In the genomic region with DNA sequence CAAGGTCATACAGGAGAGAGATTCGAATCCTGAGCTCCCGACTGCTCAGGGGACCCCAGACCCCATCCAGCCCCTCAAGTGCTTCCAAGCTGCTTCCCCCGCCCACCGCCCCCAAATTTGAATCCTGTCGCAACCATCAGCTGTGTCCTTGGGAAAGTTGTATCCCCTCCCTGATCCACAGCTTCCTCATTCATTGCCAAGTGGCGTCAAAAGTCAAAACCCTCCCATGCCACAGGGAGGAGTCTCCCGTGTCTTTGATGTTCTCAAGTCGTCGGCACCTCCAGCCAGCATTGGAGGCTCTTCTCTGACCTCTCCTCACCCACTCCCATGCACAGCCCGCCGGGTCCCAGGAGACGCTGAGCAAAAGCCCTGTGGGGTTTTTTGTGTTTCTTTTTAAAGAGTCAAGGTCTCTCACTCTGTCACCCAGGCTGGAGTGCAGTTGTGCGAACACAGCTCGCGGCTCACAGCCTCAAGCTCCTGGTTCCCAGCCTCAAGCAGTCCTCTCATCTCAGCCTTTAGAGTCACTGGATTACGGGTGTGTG, we compare ENCODE assay signal across 11 cellular contexts. TPM values are rescaled to one million over a fixed set of nuclear protein-coding genes. Genes with fewer than 3 reads are reported as not detected.
DNase-seq lines count a peak whose midpoint lies in the region; TF ChIP-seq lines count a peak whose summit lies in the region.
"Had no signal": no experiment of that assay in that cellular context is flagged by ENCODE, and none has a peak within 500 bp of the region (broad histone marks: within the 10 kb centered on the region; RNA-seq: fewer than 3 reads in every experiment).

No MANE protein-coding gene starts in this region.

- no peak for TF ChIP-seq POLR2A in testis (IDR thresholded peaks at IDR 0.05)

- H3K9ac ChIP-seq in liver (ENCODE audit: low read depth in 1 of 2, low read length in 2 of 2), result peak overlapping the region in 1 of 2 donors; percentile 7

- TF ChIP-seq CTCF in RWPE1 (conservative IDR thresholded peaks at IDR 0.05; ENCODE audit: low read depth), result no peak
- no peak for TF ChIP-seq CTCF in liver (IDR thresholded peaks at IDR 0.05; ENCODE audit: low read depth, low read length, missing input control)
- no peak for TF ChIP-seq CTCF in testis (IDR thresholded peaks at IDR 0.05)

- H3K9me3 ChIP-seq in liver (ENCODE audit: control insufficient read depth in 4 of 4, low read length in 3 of 4), result no peaks in the 10 kb centered on the region
- no peaks in the 10 kb centered on the region for H3K9me3 ChIP-seq in testis
- H3K9me3 ChIP-seq: vagina had no signal

- WGBS in liver, result 70% methylated on average over 16 of the region's 16 CpGs
- 36 to 38% methylated on average over 15 to 16 of the region's 16 CpGs for WGBS in testis, 2 donors

- no peak overlapping the region for H3K4me3 Mint-ChIP-seq in T-helper 2 cell treated with Interferon-gamma antibody and Interleukin-4, amounts not matched to agents 5 μg/mL and 100 μg/mL, for 36 hours

- H3K4me3 ChIP-seq in liver (ENCODE audit: low read depth in 1 of 3, low read length in 3 of 3), result no peak overlapping the region
- H3K4me3 ChIP-seq in testis, result no peak overlapping the region
- H3K4me3 ChIP-seq: vagina had no signal

- TF ChIP-seq RAD21 in liver (IDR thresholded peaks at IDR 0.05), result no peak

- H3K9me3 Mint-ChIP-seq in T-helper 2 cell treated with Interferon-gamma antibody and Interleukin-4, amounts not matched to agents 5 μg/mL and 100 μg/mL, for 36 hours, result no peaks in the 10 kb centered on the region

- H3K4me1 ChIP-seq in liver (ENCODE audit: control insufficient read depth in 4 of 4, insufficient read depth in 4 of 4, low read length in 3 of 4), result peaks cover 4 to 13% (median 8%) of the 10 kb centered on the region in 4 donors
- H3K4me1 ChIP-seq in testis, result peaks cover 9% of the 10 kb centered on the region

- no peak for DNase-seq in T-helper 2 cell treated with Interferon-gamma antibody and Interleukin-4, amounts not matched to agents 5 μg/mL and 100 μg/mL, for 36 hours (ENCODE audit: low spot score)
- DNase-seq in T-helper 2 cell (no peak), RWPE1 (ENCODE audit: low spot score) (no peak), testis (peak; percentile 59), NCI-H1436 treated with DMSO at 0.1 percent for 48 hours (lab: John Stamatoyannopoulos, UW) (no peak), LoVo (ENCODE audit: low spot score) (no peak)
- DNase-seq in stimulated activated CD4-positive, alpha-beta T cell treated with anti-CD3 and anti-CD28 coated beads, Interleukin-15, amount 100 ng/mL, for 24 hours, result no peak
- DNase-seq: activated CD8-positive, alpha-beta memory T cell treated with anti-CD3 and anti-CD28 coated beads for 24 hours had no signal

- H3K27ac ChIP-seq in RWPE1 (peak overlapping the region; percentile 88), liver (ENCODE audit: low read depth in 1 of 2, low read length in 2 of 2) (peak overlapping the region; percentile 23 to 44), testis (peak overlapping the region in 1 of 2 donors; percentile 58)
- H3K27ac ChIP-seq: vagina had no signal

- no peaks in the 10 kb centered on the region for H3K27me3 ChIP-seq in liver (ENCODE audit: control insufficient read depth in 4 of 4, insufficient read depth in 4 of 4, low read length in 3 of 4)
- H3K27me3 ChIP-seq in testis, result no peaks in the 10 kb centered on the region
- H3K27me3 ChIP-seq: vagina had no signal

- peak overlapping the region; percentile 4 for H3K27ac Mint-ChIP-seq in T-helper 2 cell treated with Interferon-gamma antibody and Interleukin-4, amounts not matched to agents 5 μg/mL and 100 μg/mL, for 36 hours

- peaks cover 12% of the 10 kb centered on the region for H3K36me3 Mint-ChIP-seq in T-helper 2 cell treated with Interferon-gamma antibody and Interleukin-4, amounts not matched to agents 5 μg/mL and 100 μg/mL, for 36 hours (ENCODE audit: low read depth)

- no peaks in the 10 kb centered on the region for H3K27me3 Mint-ChIP-seq in T-helper 2 cell treated with Interferon-gamma antibody and Interleukin-4, amounts not matched to agents 5 μg/mL and 100 μg/mL, for 36 hours (ENCODE audit: low read depth)

- CTCF ChIA-PET in RWPE1 (lab: Yijun Ruan, JAX), result interaction anchor here (0.6 to 1.3 kb wide), 3 partner anchors 9 to 233 kb away, joined by 3 to 6 read pairs (median 4); no protein-coding TSS in a partner anchor

- POLR2A ChIA-PET in RWPE1 (lab: Yijun Ruan, JAX; ENCODE audit: low non-redundant PET), result interaction anchor here (0.6 kb wide), 1 partner anchor 10 kb away, joined by 7 read pairs; no protein-coding TSS in a partner anchor

- intact Hi-C loops in testis (cut with DNase I; ENCODE audit: low total_unique reads), result no loop called here

- H3K36me3 ChIP-seq in liver (ENCODE audit: control insufficient read depth in 4 of 4, insufficient read depth in 3 of 4, low read depth in 1 of 4, low read length in 3 of 4), result peaks cover 7 to 27% (median 9%) of the 10 kb centered on the region in 4 donors
- no peaks in the 10 kb centered on the region for H3K36me3 ChIP-seq in testis (ENCODE audit: low read depth, missing control alignments)

- peaks cover 15% of the 10 kb centered on the region for H3K4me1 Mint-ChIP-seq in T-helper 2 cell treated with Interferon-gamma antibody and Interleukin-4, amounts not matched to agents 5 μg/mL and 100 μg/mL, for 36 hours (ENCODE audit: low read depth)

TF ChIP-seq in liver, 16 proteins besides CTCF, POLR2A, EP300 and RAD21:
- TF ChIP-seq, protein P1, sequence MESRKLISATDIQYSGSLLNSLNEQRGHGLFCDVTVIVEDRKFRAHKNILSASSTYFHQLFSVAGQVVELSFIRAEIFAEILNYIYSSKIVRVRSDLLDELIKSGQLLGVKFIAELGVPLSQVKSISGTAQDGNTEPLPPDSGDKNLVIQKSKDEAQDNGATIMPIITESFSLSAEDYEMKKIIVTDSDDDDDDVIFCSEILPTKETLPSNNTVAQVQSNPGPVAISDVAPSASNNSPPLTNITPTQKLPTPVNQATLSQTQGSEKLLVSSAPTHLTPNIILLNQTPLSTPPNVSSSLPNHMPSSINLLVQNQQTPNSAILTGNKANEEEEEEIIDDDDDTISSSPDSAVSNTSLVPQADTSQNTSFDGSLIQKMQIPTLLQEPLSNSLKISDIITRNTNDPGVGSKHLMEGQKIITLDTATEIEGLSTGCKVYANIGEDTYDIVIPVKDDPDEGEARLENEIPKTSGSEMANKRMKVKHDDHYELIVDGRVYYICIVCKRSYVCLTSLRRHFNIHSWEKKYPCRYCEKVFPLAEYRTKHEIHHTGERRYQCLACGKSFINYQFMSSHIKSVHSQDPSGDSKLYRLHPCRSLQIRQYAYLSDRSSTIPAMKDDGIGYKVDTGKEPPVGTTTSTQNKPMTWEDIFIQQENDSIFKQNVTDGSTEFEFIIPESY (IDR thresholded peaks at IDR 0.05), result no peak
- no peak for TF ChIP-seq YY1 (IDR thresholded peaks at IDR 0.05)
- no peak for TF ChIP-seq HNF4A (conservative IDR thresholded peaks at IDR 0.05)
- TF ChIP-seq GABPA (IDR thresholded peaks at IDR 0.05 in 1 of 2, conservative IDR thresholded peaks at IDR 0.05 in 1 of 2), result no peak
- TF ChIP-seq TAF1 (conservative IDR thresholded peaks at IDR 0.05), result no peak
- no peak for TF ChIP-seq JUND (IDR thresholded peaks at IDR 0.05)
- no peak for TF ChIP-seq SP1 (IDR thresholded peaks at IDR 0.05)
- TF ChIP-seq, protein P2, sequence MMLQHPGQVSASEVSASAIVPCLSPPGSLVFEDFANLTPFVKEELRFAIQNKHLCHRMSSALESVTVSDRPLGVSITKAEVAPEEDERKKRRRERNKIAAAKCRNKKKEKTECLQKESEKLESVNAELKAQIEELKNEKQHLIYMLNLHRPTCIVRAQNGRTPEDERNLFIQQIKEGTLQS (IDR thresholded peaks at IDR 0.05), result no peak
- no peak for TF ChIP-seq FOXA2 (IDR thresholded peaks at IDR 0.05)
- no peak for TF ChIP-seq RXRA (IDR thresholded peaks at IDR 0.05)
- no peak for TF ChIP-seq MAX (IDR thresholded peaks at IDR 0.05)

RNA-seq across cellular contexts. Expression of gene IFI30, which starts 2.8 kb away (rescaled TPM):
- total RNA-seq in liver (100 to 1,000 TPM in 1 of 2 donors, 10 to 100 TPM in 1; 60.2 to 129 TPM), testis (1 to 10 TPM; 3.2 to 7.4 TPM)
- polyA plus RNA-seq in liver (100 to 1,000 TPM in 1 of 2 donors, 10 to 100 TPM in 1; 89.0 to 130 TPM), testis (ENCODE audit: insufficient read depth, low read depth, low replicate concordance) (47.6 TPM)
- total RNA-seq: A673 had no signal

RNA-seq across cellular contexts. Expression of gene PIK3R2, which starts 17.8 kb away (rescaled TPM):
- 10 to 100 TPM in 1 of 2 donors, 1 to 10 TPM in 1; 9.1 to 37.8 TPM for total RNA-seq in liver
- polyA plus RNA-seq in liver, result 1 to 10 TPM; 1.5 to 6.2 TPM
- total RNA-seq in testis, result 10 to 100 TPM; 87.6 to 94.3 TPM
- polyA plus RNA-seq in testis (ENCODE audit: insufficient read depth, low read depth, low replicate concordance), result 21.0 TPM

RNA-seq across cellular contexts. Expression of gene MPV17L2, which starts 22.2 kb away (rescaled TPM):
- total RNA-seq in liver (10 to 100 TPM in 1 of 2 donors, 1 to 10 TPM in 1; 3.6 to 12.1 TPM), testis (10 to 100 TPM; 15.2 to 15.8 TPM)
- polyA plus RNA-seq in liver (10 to 100 TPM; 16.1 to 28.0 TPM), testis (ENCODE audit: insufficient read depth, low read depth, low replicate concordance) (11.2 TPM)

RNA-seq across cellular contexts. Expression of gene RAB3A, which starts 33.1 kb away (rescaled TPM):
- total RNA-seq in liver, result under 1 TPM; 0.33 to 0.84 TPM
- 1 to 10 TPM in 1 of 2 donors, under 1 TPM in 1; 0.74 to 1.7 TPM for polyA plus RNA-seq in liver
- 1 to 10 TPM; 2.8 to 4.6 TPM for total RNA-seq in testis
- polyA plus RNA-seq in testis (ENCODE audit: insufficient read depth, low read depth, low replicate concordance), result 6.3 TPM

RNA-seq across cellular contexts. Expression of gene PDE4C, which starts 55.5 kb away (rescaled TPM):
- total RNA-seq in liver (under 1 TPM; 0.51 to 0.75 TPM), testis (10 to 100 TPM in 1 of 2 donors, 1 to 10 TPM in 1; 7.1 to 19.5 TPM)
- polyA plus RNA-seq in liver (under 1 TPM in 1 of 2 donors, not detected in 1; 0.23 TPM), testis (ENCODE audit: insufficient read depth, low read depth, low replicate concordance) (5.7 TPM)
- total RNA-seq: A673 had no signal

Comparison
In these comparisons a context has a peak if more than half of its experiments do, and no peak if none do; other contexts are left out.
1. RNA of gene IFI30, which starts 2.8 kb away (total RNA-seq): 60.2 to 129 TPM in liver; 3.2 to 7.4 TPM in testis; every median in the first group is over 4 times any median in the second.